In genomic region chr12:51208016-51208660, GRCh38 we compare ENCODE assay signal across 16 cellular contexts.
"Had no signal": no experiment of that assay in that cellular context is flagged by ENCODE, and none has a peak within 500 bp of the region (broad histone marks: within the 10 kb centered on the region; RNA-seq: fewer than 3 reads in every experiment).

No MANE protein-coding gene starts in this region.

- H3K79me2 ChIP-seq: parathyroid adenoma had no signal

- H3K36me3 ChIP-seq: esophagus squamous epithelium had no signal

- H3K4me3 Mint-ChIP-seq: immature natural killer cell, nephron had no signal

- H3K27ac ChIP-seq: esophagus squamous epithelium, gastroesophageal sphincter, left ventricle myocardium inferior, parathyroid adenoma had no signal

- H3K9me3 ChIP-seq: esophagus squamous epithelium, gastroesophageal sphincter, left ventricle myocardium inferior had no signal

- H3K9me3 Mint-ChIP-seq: immature natural killer cell, nephron had no signal

- H3K27me3 ChIP-seq: esophagus squamous epithelium, gastroesophageal sphincter had no signal

- H3K4me1 Mint-ChIP-seq: immature natural killer cell, nephron had no signal

- H3K4me1 ChIP-seq: esophagus squamous epithelium, gastroesophageal sphincter, left ventricle myocardium inferior, parathyroid adenoma had no signal

- H3K4me3 ChIP-seq: esophagus squamous epithelium, gastroesophageal sphincter, left ventricle myocardium inferior, lung had no signal

- H3K9ac ChIP-seq: parathyroid adenoma had no signal

- DNase-seq: esophagus squamous epithelium; foreskin fibroblast; glutamatergic neuron; immature natural killer cell; left cardiac atrium; left ventricle myocardium inferior; mesenchymal stem cell; midbrain; right cardiac atrium; small intestine; stimulated activated CD4-positive, alpha-beta T cell treated with anti-CD3 and anti-CD28 coated beads, Interleukin-12 subunit alpha, Interleukin-12 subunit beta, amount 100 ng/mL, for 4 hours; trophoblast cell had no signal

- ATAC-seq: gastroesophageal sphincter, left cardiac atrium, right cardiac atrium had no signal

- H2AFZ ChIP-seq: parathyroid adenoma had no signal

- H3K27ac Mint-ChIP-seq: immature natural killer cell, nephron had no signal
